In the genomic region with DNA sequence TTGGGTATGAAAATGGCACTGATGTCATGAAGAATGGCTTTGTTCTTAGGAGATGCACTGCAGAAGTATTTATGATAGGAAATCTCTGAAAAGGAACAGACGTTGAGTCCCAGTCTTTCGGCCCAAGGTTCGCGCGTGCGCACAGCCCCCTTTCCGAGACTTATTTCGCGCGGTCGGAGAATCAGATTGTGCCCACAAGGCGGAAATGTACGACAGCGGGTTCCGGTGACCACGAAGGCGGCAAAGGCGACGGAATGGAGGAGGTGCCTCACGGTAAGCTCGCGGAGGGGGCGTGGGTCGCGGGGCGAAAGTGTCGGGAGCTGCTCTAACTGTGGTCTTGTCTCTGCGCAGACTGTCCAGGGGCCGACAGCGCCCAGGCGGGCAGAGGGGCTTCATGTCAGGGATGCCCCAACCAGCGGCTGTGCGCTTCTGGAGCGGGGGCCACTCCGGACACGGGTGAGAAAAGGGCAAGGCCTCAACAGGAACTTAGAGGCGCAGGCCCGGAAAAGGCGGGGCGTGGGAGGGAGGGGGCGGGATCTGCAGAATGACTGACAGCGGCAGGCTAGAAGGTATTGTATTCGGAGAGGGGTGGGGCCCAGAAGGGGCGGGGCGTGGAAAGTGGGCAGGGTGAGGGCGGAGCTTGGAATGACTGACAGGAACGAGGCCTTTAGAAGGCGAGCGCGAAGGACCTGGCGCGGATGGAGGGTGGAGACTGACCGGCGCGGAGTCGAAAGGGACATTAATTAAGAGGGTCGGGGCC, we compare ENCODE assay signal across 1 cellular context.
TF ChIP-seq lines count a peak whose summit lies in the region.

A gene (plus strand): TSS at position 233 of the 760 bp plus-strand sequence. CDS start 22 bp downstream, at position 255.

TF ChIP-seq in HepG2, 621 proteins besides CTCF, POLR2A, EP300 and RAD21 (continued from another document and continues in another):
- TF ChIP-seq FOXC1 (CRISPR knock-in tag; IDR thresholded peaks at IDR 0.05; ENCODE audit: borderline replicate concordance) (peak; percentile 100), SP1 (IDR thresholded peaks at IDR 0.05) (0 out of 2 replicates have a peak, but pooled peaks have one; percentile 59), SP1 (CRISPR knock-in tag; IDR thresholded peaks at IDR 0.05) (peak; percentile 72), EEA1 (CRISPR knock-in tag; IDR thresholded peaks at IDR 0.05; ENCODE audit: borderline replicate concordance) (peak; percentile 98), ONECUT2 (CRISPR knock-in tag; IDR thresholded peaks at IDR 0.05) (peak; percentile 57; the same call in 1 of the 2 replicates), FOXK1 (CRISPR knock-in tag; IDR thresholded peaks at IDR 0.05; ENCODE audit: borderline replicate concordance, low read depth) (peak; percentile 63), MYC (CRISPR knock-in tag; IDR thresholded peaks at IDR 0.05; ENCODE audit: borderline replicate concordance) (peak; percentile 95), ZNF335 (CRISPR knock-in tag; IDR thresholded peaks at IDR 0.05) (peak; percentile 85; the same call in 1 of the 2 replicates), ZFP41 (CRISPR knock-in tag; IDR thresholded peaks at IDR 0.05; ENCODE audit: borderline replicate concordance) (no peak; the same call in 1 of the 2 replicates), SIX4 (CRISPR knock-in tag; IDR thresholded peaks at IDR 0.05) (peak; percentile 78), SIX1 (CRISPR knock-in tag; IDR thresholded peaks at IDR 0.05; ENCODE audit: borderline replicate concordance) (0 out of 2 replicates have a peak, but pooled peaks have one; percentile 31), CHD4 (IDR thresholded peaks at IDR 0.05; ENCODE audit: borderline replicate concordance, low read length) (peak; percentile 76; the same call in 1 of the 2 replicates), ZNF557 (CRISPR knock-in tag; IDR thresholded peaks at IDR 0.05) (peak; percentile 94), SOX5 (CRISPR knock-in tag; IDR thresholded peaks at IDR 0.05; ENCODE audit: borderline replicate concordance) (peak; percentile 20; the same call in 1 of the 2 replicates), ZNF17 (CRISPR knock-in tag; IDR thresholded peaks at IDR 0.05) (no peak), POLR2AphosphoS2 (IDR thresholded peaks at IDR 0.05; ENCODE audit: low read depth, low read length) (peak; percentile 97), ZNF709 (CRISPR knock-in tag; IDR thresholded peaks at IDR 0.05) (peak; percentile 98), HNRNPH1 (optimal IDR thresholded peaks at IDR 0.05; ENCODE audit: low read depth, low read length) (no peak), HIVEP1 (CRISPR knock-in tag; IDR thresholded peaks at IDR 0.05) (peak; percentile 90), ZNF3 (CRISPR knock-in tag; IDR thresholded peaks at IDR 0.05) (peak; percentile 34; the same call in 1 of the 2 replicates), ZNF207 (IDR thresholded peaks at IDR 0.05; ENCODE audit: borderline replicate concordance) (no peak), ZNF382 (CRISPR knock-in tag; IDR thresholded peaks at IDR 0.05; ENCODE audit: borderline replicate concordance) (no peak), KMT2B (CRISPR knock-in tag; IDR thresholded peaks at IDR 0.05) (peak; percentile 85), ZNF33B (CRISPR knock-in tag; IDR thresholded peaks at IDR 0.05) (peak; percentile 99)
- TF ChIP-seq, protein P1, sequence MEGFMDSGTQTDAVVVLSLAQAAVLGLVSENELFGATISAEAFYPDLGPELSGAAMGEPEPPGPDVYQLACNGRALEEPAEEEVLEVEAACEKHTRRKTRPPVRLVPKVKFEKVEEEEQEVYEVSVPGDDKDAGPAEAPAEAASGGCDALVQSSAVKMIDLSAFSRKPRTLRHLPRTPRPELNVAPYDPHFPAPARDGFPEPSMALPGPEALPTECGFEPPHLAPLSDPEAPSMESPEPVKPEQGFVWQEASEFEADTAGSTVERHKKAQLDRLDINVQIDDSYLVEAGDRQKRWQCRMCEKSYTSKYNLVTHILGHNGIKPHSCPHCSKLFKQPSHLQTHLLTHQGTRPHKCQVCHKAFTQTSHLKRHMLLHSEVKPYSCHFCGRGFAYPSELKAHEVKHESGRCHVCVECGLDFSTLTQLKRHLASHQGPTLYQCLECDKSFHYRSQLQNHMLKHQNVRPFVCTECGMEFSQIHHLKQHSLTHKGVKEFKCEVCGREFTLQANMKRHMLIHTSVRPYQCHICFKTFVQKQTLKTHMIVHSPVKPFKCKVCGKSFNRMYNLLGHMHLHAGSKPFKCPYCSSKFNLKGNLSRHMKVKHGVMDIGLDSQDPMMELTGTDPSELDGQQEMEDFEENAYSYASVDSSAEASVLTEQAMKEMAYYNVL (CRISPR knock-in tag; IDR thresholded peaks at IDR 0.05; ENCODE audit: borderline replicate concordance): peak; percentile 95
- TF ChIP-seq, protein P2, sequence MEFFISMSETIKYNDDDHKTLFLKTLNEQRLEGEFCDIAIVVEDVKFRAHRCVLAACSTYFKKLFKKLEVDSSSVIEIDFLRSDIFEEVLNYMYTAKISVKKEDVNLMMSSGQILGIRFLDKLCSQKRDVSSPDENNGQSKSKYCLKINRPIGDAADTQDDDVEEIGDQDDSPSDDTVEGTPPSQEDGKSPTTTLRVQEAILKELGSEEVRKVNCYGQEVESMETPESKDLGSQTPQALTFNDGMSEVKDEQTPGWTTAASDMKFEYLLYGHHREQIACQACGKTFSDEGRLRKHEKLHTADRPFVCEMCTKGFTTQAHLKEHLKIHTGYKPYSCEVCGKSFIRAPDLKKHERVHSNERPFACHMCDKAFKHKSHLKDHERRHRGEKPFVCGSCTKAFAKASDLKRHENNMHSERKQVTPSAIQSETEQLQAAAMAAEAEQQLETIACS (CRISPR knock-in tag; IDR thresholded peaks at IDR 0.05): no peak
- TF ChIP-seq, protein P3, sequence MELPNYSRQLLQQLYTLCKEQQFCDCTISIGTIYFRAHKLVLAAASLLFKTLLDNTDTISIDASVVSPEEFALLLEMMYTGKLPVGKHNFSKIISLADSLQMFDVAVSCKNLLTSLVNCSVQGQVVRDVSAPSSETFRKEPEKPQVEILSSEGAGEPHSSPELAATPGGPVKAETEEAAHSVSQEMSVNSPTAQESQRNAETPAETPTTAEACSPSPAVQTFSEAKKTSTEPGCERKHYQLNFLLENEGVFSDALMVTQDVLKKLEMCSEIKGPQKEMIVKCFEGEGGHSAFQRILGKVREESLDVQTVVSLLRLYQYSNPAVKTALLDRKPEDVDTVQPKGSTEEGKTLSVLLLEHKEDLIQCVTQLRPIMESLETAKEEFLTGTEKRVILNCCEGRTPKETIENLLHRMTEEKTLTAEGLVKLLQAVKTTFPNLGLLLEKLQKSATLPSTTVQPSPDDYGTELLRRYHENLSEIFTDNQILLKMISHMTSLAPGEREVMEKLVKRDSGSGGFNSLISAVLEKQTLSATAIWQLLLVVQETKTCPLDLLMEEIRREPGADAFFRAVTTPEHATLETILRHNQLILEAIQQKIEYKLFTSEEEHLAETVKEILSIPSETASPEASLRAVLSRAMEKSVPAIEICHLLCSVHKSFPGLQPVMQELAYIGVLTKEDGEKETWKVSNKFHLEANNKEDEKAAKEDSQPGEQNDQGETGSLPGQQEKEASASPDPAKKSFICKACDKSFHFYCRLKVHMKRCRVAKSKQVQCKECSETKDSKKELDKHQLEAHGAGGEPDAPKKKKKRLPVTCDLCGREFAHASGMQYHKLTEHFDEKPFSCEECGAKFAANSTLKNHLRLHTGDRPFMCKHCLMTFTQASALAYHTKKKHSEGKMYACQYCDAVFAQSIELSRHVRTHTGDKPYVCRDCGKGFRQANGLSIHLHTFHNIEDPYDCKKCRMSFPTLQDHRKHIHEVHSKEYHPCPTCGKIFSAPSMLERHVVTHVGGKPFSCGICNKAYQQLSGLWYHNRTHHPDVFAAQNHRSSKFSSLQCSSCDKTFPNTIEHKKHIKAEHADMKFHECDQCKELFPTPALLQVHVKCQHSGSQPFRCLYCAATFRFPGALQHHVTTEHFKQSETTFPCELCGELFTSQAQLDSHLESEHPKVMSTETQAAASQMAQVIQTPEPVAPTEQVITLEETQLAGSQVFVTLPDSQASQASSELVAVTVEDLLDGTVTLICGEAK (IDR thresholded peaks at IDR 0.05): no peak; the same call in none of the 2 replicates
- TF ChIP-seq, protein P3 (CRISPR knock-in tag; IDR thresholded peaks at IDR 0.05): peak; percentile 96
- TF ChIP-seq, protein P4, sequence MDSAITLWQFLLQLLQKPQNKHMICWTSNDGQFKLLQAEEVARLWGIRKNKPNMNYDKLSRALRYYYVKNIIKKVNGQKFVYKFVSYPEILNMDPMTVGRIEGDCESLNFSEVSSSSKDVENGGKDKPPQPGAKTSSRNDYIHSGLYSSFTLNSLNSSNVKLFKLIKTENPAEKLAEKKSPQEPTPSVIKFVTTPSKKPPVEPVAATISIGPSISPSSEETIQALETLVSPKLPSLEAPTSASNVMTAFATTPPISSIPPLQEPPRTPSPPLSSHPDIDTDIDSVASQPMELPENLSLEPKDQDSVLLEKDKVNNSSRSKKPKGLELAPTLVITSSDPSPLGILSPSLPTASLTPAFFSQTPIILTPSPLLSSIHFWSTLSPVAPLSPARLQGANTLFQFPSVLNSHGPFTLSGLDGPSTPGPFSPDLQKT (CRISPR knock-in tag; IDR thresholded peaks at IDR 0.05; ENCODE audit: borderline replicate concordance): no peak
- TF ChIP-seq, protein P5, sequence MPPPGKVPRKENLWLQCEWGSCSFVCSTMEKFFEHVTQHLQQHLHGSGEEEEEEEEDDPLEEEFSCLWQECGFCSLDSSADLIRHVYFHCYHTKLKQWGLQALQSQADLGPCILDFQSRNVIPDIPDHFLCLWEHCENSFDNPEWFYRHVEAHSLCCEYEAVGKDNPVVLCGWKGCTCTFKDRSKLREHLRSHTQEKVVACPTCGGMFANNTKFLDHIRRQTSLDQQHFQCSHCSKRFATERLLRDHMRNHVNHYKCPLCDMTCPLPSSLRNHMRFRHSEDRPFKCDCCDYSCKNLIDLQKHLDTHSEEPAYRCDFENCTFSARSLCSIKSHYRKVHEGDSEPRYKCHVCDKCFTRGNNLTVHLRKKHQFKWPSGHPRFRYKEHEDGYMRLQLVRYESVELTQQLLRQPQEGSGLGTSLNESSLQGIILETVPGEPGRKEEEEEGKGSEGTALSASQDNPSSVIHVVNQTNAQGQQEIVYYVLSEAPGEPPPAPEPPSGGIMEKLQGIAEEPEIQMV (CRISPR knock-in tag; IDR thresholded peaks at IDR 0.05; ENCODE audit: low read depth): peak; percentile 93
- TF ChIP-seq, protein P6, sequence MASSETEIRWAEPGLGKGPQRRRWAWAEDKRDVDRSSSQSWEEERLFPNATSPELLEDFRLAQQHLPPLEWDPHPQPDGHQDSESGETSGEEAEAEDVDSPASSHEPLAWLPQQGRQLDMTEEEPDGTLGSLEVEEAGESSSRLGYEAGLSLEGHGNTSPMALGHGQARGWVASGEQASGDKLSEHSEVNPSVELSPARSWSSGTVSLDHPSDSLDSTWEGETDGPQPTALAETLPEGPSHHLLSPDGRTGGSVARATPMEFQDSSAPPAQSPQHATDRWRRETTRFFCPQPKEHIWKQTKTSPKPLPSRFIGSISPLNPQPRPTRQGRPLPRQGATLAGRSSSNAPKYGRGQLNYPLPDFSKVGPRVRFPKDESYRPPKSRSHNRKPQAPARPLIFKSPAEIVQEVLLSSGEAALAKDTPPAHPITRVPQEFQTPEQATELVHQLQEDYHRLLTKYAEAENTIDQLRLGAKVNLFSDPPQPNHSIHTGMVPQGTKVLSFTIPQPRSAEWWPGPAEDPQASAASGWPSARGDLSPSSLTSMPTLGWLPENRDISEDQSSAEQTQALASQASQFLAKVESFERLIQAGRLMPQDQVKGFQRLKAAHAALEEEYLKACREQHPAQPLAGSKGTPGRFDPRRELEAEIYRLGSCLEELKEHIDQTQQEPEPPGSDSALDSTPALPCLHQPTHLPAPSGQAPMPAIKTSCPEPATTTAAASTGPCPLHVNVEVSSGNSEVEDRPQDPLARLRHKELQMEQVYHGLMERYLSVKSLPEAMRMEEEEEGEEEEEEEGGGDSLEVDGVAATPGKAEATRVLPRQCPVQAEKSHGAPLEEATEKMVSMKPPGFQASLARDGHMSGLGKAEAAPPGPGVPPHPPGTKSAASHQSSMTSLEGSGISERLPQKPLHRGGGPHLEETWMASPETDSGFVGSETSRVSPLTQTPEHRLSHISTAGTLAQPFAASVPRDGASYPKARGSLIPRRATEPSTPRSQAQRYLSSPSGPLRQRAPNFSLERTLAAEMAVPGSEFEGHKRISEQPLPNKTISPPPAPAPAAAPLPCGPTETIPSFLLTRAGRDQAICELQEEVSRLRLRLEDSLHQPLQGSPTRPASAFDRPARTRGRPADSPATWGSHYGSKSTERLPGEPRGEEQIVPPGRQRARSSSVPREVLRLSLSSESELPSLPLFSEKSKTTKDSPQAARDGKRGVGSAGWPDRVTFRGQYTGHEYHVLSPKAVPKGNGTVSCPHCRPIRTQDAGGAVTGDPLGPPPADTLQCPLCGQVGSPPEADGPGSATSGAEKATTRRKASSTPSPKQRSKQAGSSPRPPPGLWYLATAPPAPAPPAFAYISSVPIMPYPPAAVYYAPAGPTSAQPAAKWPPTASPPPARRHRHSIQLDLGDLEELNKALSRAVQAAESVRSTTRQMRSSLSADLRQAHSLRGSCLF (CRISPR knock-in tag; IDR thresholded peaks at IDR 0.05; ENCODE audit: borderline replicate concordance): no peak; the same call in 1 of the 2 replicates
